Comparison of ENCODE assay signal across 28 cellular contexts in genomic region chr13:111554539-111555267, GRCh38.
"Had no signal": no experiment of that assay in that cellular context is flagged by ENCODE, and none has a peak within 500 bp of the region (broad histone marks: within the 10 kb centered on the region; RNA-seq: fewer than 3 reads in every experiment).

No MANE protein-coding gene starts in this region.

- H3K4me1 Mint-ChIP-seq: activated naive CD4-positive, alpha-beta T cell treated with anti-CD3 and anti-CD28 coated beads, Interleukin-2, amount 10 ng/mL, durations not matched to agents 7 days and 5 days; activated naive CD8-positive, alpha-beta T cell treated with anti-CD3 and anti-CD28 coated beads, Interleukin-2, amount 10 ng/mL, durations not matched to agents 7 days and 5 days; mesothelial cell of epicardium had no signal

- H3K36me3 ChIP-seq: brain microvascular endothelial cell, gastrocnemius medialis, tibial nerve, uterus had no signal

- H3K4me3 Mint-ChIP-seq: activated naive CD4-positive, alpha-beta T cell treated with anti-CD3 and anti-CD28 coated beads, Interleukin-2, amount 10 ng/mL, durations not matched to agents 7 days and 5 days; activated naive CD8-positive, alpha-beta T cell treated with anti-CD3 and anti-CD28 coated beads, Interleukin-2, amount 10 ng/mL, durations not matched to agents 7 days and 5 days; mesothelial cell of epicardium; naive thymus-derived CD4-positive, alpha-beta T cell; T-helper 2 cell treated with Interferon-gamma antibody and Interleukin-4, amounts not matched to agents 5 μg/mL and 100 μg/mL, for 36 hours had no signal

- H3K27ac ChIP-seq: brain microvascular endothelial cell, gastrocnemius medialis, hepatocyte, parathyroid adenoma, tibial nerve, uterus had no signal

- H3K4me2 ChIP-seq: hepatocyte had no signal

- H3K36me3 Mint-ChIP-seq: activated naive CD4-positive, alpha-beta T cell treated with anti-CD3 and anti-CD28 coated beads, Interleukin-2, amount 10 ng/mL, durations not matched to agents 7 days and 5 days; activated naive CD8-positive, alpha-beta T cell treated with anti-CD3 and anti-CD28 coated beads, Interleukin-2, amount 10 ng/mL, durations not matched to agents 7 days and 5 days; mesothelial cell of epicardium; naive thymus-derived CD4-positive, alpha-beta T cell had no signal

- H3K4me3 ChIP-seq: gastrocnemius medialis, hepatocyte, tibial nerve, uterus had no signal

- H3K27me3 ChIP-seq: brain microvascular endothelial cell, tibial nerve, uterus had no signal

- H3K79me2 ChIP-seq: hepatocyte, parathyroid adenoma had no signal

- H3K9me3 Mint-ChIP-seq: activated naive CD4-positive, alpha-beta T cell treated with anti-CD3 and anti-CD28 coated beads, Interleukin-2, amount 10 ng/mL, durations not matched to agents 7 days and 5 days; activated naive CD8-positive, alpha-beta T cell treated with anti-CD3 and anti-CD28 coated beads, Interleukin-2, amount 10 ng/mL, durations not matched to agents 7 days and 5 days; mesothelial cell of epicardium; T-helper 2 cell treated with Interferon-gamma antibody and Interleukin-4, amounts not matched to agents 5 μg/mL and 100 μg/mL, for 36 hours had no signal

- H3K9ac ChIP-seq: parathyroid adenoma had no signal

- ATAC-seq: activated CD4-positive, CD25-positive, alpha-beta regulatory T cell treated with anti-CD3 and anti-CD28 coated beads, Interleukin-2, amount 50 U/mL, for 24 hours; gastrocnemius medialis; left cardiac atrium; naive thymus-derived CD4-positive, alpha-beta T cell; right cardiac atrium had no signal

- DNase-seq: activated CD4-positive, alpha-beta T cell treated with anti-CD3 and anti-CD28 coated beads for 48 hours; activated CD4-positive, alpha-beta T cell treated with anti-CD3 and anti-CD28 coated beads, Interleukin-2, amount 50 U/mL, for 48 hours; activated CD8-positive, alpha-beta memory T cell treated with anti-CD3 and anti-CD28 coated beads for 24 hours; activated gamma-delta T cell; activated naive CD4-positive, alpha-beta T cell treated with anti-CD3 and anti-CD28 coated beads, Interleukin-2, amount 10 ng/mL, durations not matched to agents 7 days and 5 days; activated naive CD8-positive, alpha-beta T cell treated with anti-CD3 and anti-CD28 coated beads, Interleukin-2, amount 10 ng/mL, durations not matched to agents 7 days and 5 days; brain microvascular endothelial cell; caudate nucleus; dermis blood vessel endothelial cell; effector CD8-positive, alpha-beta T cell; gastrocnemius medialis; islet precursor cell; left cardiac atrium; mammary epithelial cell; naive thymus-derived CD4-positive, alpha-beta T cell; occipital lobe; right cardiac atrium; stimulated activated CD4-positive, alpha-beta T cell treated with anti-CD3 and anti-CD28 coated beads, Interleukin-2, amount 100 ng/mL, for 48 hours; stimulated activated naive CD4-positive, alpha-beta T cell treated with Interleukin-2 at 50 U/mL for 16 hours; T-helper 1 cell; uterus had no signal

- H3K27ac Mint-ChIP-seq: activated naive CD4-positive, alpha-beta T cell treated with anti-CD3 and anti-CD28 coated beads, Interleukin-2, amount 10 ng/mL, durations not matched to agents 7 days and 5 days; activated naive CD8-positive, alpha-beta T cell treated with anti-CD3 and anti-CD28 coated beads, Interleukin-2, amount 10 ng/mL, durations not matched to agents 7 days and 5 days; mesothelial cell of epicardium; naive thymus-derived CD4-positive, alpha-beta T cell; T-helper 2 cell treated with Interferon-gamma antibody and Interleukin-4, amounts not matched to agents 5 μg/mL and 100 μg/mL, for 36 hours had no signal

- H3K9me3 ChIP-seq: gastrocnemius medialis, tibial nerve, uterus had no signal

- FAIRE-seq: astrocyte had no signal

- H2AFZ ChIP-seq: hepatocyte, parathyroid adenoma had no signal

- H3K4me1 ChIP-seq: gastrocnemius medialis, parathyroid adenoma, tibial nerve, uterus had no signal
